In genomic region chr11:78030429-78031325, GRCh38 we compare ENCODE assay signal across 8 cellular contexts. TPM values are rescaled to one million over a fixed set of nuclear protein-coding genes. Genes with fewer than 3 reads are reported as not detected.
A peak's percentile ranks its signal among the peaks of the same experiment; 100 is the strongest.
DNase-seq lines count a peak whose midpoint lies in the region; ATAC-seq and TF ChIP-seq lines count a peak whose summit lies in the region.

No MANE protein-coding gene starts in this region.

- H3K27ac Mint-ChIP-seq in nephron = peak overlapping the region; percentile 88 to 92 (median 91)
- no peak overlapping the region for H3K27ac Mint-ChIP-seq in stimulated activated naive B cell treated with anti-CD40 and anti-IgM and Interleukin-4, amounts not matched to agents 10 μg/mL and 1 μg/mL and 100 μg/mL, for 72 hours

- ATAC-seq in HG03045 (IDR thresholded peaks at IDR 0.05; ENCODE audit: unreplicated experiment) = no peak
- ATAC-seq in stimulated activated naive B cell treated with anti-CD40 and anti-IgM and Interleukin-4, amounts not matched to agents 10 μg/mL and 1 μg/mL and 100 μg/mL, for 72 hours (replicated peaks) = no peak

- H3K36me3 ChIP-seq in vagina = no peaks in the 10 kb centered on the region

- peaks cover 6% of the 10 kb centered on the region for H3K4me1 ChIP-seq in vagina

- no peaks in the 10 kb centered on the region for H3K36me3 Mint-ChIP-seq in nephron (ENCODE audit: low read depth)
- peaks cover 0 to 2% of the 10 kb centered on the region in 2 donors for H3K36me3 Mint-ChIP-seq in stimulated activated naive B cell treated with anti-CD40 and anti-IgM and Interleukin-4, amounts not matched to agents 10 μg/mL and 1 μg/mL and 100 μg/mL, for 72 hours

- H3K4me3 Mint-ChIP-seq in nephron = peak overlapping the region in 1 of 3 experiments; percentile 4
- H3K4me3 Mint-ChIP-seq in stimulated activated naive B cell treated with anti-CD40 and anti-IgM and Interleukin-4, amounts not matched to agents 10 μg/mL and 1 μg/mL and 100 μg/mL, for 72 hours = no peak overlapping the region

- TF ChIP-seq POLR2A in vagina (IDR thresholded peaks at IDR 0.05) = no peak

- H3K9me3 ChIP-seq in vagina = no peaks in the 10 kb centered on the region

- peaks cover 4% of the 10 kb centered on the region for H3K27me3 Mint-ChIP-seq in nephron (ENCODE audit: low read depth)
- H3K27me3 Mint-ChIP-seq in stimulated activated naive B cell treated with anti-CD40 and anti-IgM and Interleukin-4, amounts not matched to agents 10 μg/mL and 1 μg/mL and 100 μg/mL, for 72 hours = no peaks in the 10 kb centered on the region

- intact Hi-C loops in dorsolateral prefrontal cortex (cut with DNase I) = loop anchor here (2.0 to 5.0 kb wide), 2 partner anchors 36 to 38 kb away; partner anchors contain the start of gene INTS4 (in 2 of the 2)
- intact Hi-C loops in vagina (cut with DNase I) = no loop called here

- DNase-seq in EL (peak; percentile 60), NCI-H446 treated with DMSO at 0.1 percent for 48 hours (lab: John Stamatoyannopoulos, UW) (peak; percentile 98), dorsolateral prefrontal cortex (peak; percentile 85 to 93 (median 91)), NAMALWA (ENCODE audit: low spot score) (no peak), vagina (ENCODE audit: extremely low spot score in 2 of 2) (no peak)
- no peak for DNase-seq in stimulated activated naive B cell treated with anti-CD40 and anti-IgM and Interleukin-4, amounts not matched to agents 10 μg/mL and 1 μg/mL and 100 μg/mL, for 72 hours

- H3K27ac ChIP-seq in dorsolateral prefrontal cortex (peak overlapping the region in 55 of 59 donors; percentile 6 to 90 (median 76)), vagina (no peak overlapping the region)

- no peaks in the 10 kb centered on the region for H3K9me3 Mint-ChIP-seq in nephron
- peaks cover 4% of the 10 kb centered on the region in 2 donors for H3K9me3 Mint-ChIP-seq in stimulated activated naive B cell treated with anti-CD40 and anti-IgM and Interleukin-4, amounts not matched to agents 10 μg/mL and 1 μg/mL and 100 μg/mL, for 72 hours

- H3K27me3 ChIP-seq in dorsolateral prefrontal cortex (no peaks in the 10 kb centered on the region), vagina (no peaks in the 10 kb centered on the region)

- H3K4me1 Mint-ChIP-seq in nephron = peaks cover 34% of the 10 kb centered on the region
- peaks cover 0 to 5% of the 10 kb centered on the region in 2 donors for H3K4me1 Mint-ChIP-seq in stimulated activated naive B cell treated with anti-CD40 and anti-IgM and Interleukin-4, amounts not matched to agents 10 μg/mL and 1 μg/mL and 100 μg/mL, for 72 hours

- H3K4me3 ChIP-seq in dorsolateral prefrontal cortex (peak overlapping the region in 20 of 59 donors; percentile 0 to 43 (median 12)), vagina (no peak overlapping the region)

- TF ChIP-seq CTCF in dorsolateral prefrontal cortex (IDR thresholded peaks at IDR 0.05 in 54 of 56, conservative IDR thresholded peaks at IDR 0.05 in 2 of 56; ENCODE audit: low read depth in 1 of 56, partially characterized antibody in 56 of 56) = peak in 19 of 56 donors; percentile 7 to 47 (median 21)
- TF ChIP-seq CTCF in nephron (IDR thresholded peaks at IDR 0.05; ENCODE audit: unreplicated experiment in 3 of 3) = no peak
- TF ChIP-seq CTCF in vagina (IDR thresholded peaks at IDR 0.05) = no peak

RNA-seq across cellular contexts. Expression of gene KCTD14, which starts 7.6 kb away (rescaled TPM):
- total RNA-seq in dorsolateral prefrontal cortex = 1 to 10 TPM in 98 of 120 experiments, under 1 TPM in 21, not detected in 1; 0.35 to 4.8 (median 1.5) TPM
- 2.9 TPM for total RNA-seq in vagina

RNA-seq across cellular contexts. Expression of gene THRSP, which starts 33.0 kb away (rescaled TPM):
- under 1 TPM in 3 of 120 experiments, not detected in 117; 0.40 to 0.56 (median 0.46) TPM for total RNA-seq in dorsolateral prefrontal cortex
- not detected for total RNA-seq in vagina

RNA-seq across cellular contexts. Expression of gene INTS4, which starts 36.2 kb away (rescaled TPM):
- total RNA-seq in dorsolateral prefrontal cortex (10 to 100 TPM; 21.1 to 52.1 (median 34.9) TPM), vagina (41.0 TPM)

RNA-seq across cellular contexts. Expression of gene NDUFC2, which starts 49.0 kb away (rescaled TPM):
- total RNA-seq in dorsolateral prefrontal cortex (100 to 1,000 TPM in 119 of 120 experiments, 10 to 100 TPM in 1; 96.0 to 258 (median 182) TPM), vagina (106 TPM)

Comparison
In these comparisons a context has a peak if more than half of its experiments do, and no peak if none do; other contexts are left out.
1. DNase-seq: peak in EL (single experiment), NCI-H446 treated with DMSO at 0.1 percent for 48 hours (single experiment) and dorsolateral prefrontal cortex (10 of 10); none in NAMALWA (single experiment), vagina (0 of 2) and stimulated activated naive B cell treated with anti-CD40 and anti-IgM and Interleukin-4, amounts not matched to agents 10 μg/mL and 1 μg/mL and 100 μg/mL, for 72 hours (single experiment).